Comparison of ENCODE assay signal across 8 cellular contexts in the genomic region with DNA sequence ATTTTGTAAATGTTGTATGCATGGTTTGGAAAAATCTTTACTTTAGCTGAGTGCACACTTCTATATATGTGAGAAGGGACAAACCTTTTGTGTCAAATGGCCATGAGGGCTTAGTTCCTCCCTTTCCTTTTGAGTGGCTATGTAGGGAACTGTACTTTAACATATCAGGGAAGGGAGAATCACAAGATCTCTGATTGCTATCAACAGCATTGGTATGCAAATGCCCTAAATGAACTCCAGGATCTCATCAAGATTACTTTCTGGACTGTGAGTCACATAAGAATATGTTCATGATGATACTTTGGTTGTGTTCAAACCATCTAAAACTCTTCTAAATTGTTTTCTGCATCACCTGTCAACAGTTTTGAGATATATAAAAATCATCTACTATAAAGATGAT. TPM values are rescaled to one million over a fixed set of nuclear protein-coding genes. Genes with fewer than 3 reads are reported as not detected.
"Had no signal": no experiment of that assay in that cellular context is flagged by ENCODE, and none has a peak within 500 bp of the region (broad histone marks: within the 10 kb centered on the region; RNA-seq: fewer than 3 reads in every experiment).

No MANE protein-coding gene starts in this region.

- FAIRE-seq: HepG2, HTR-8/SVneo, K562 had no signal

- DNase-seq: KBM-7, KG1 had no signal

- ATAC-seq: HepG2, K562 had no signal

- H3K27ac ChIP-seq: HL-60 had no signal

- H3K4me3 ChIP-seq: K562 had no signal

RNA-seq across cellular contexts. Expression of a gene that starts 31.2 kb away (rescaled TPM):
- total RNA-seq: HepG2, HT-29, K562 had no signal
- polyA plus RNA-seq: HepG2, IgD-negative memory B cell, K562 had no signal
